23 cellular contexts compared by ENCODE assay signal in genomic region chr17:66172706-66173223, GRCh38. TPM values are rescaled to one million over a fixed set of nuclear protein-coding genes. Genes with fewer than 3 reads are reported as not detected.
"Had no signal": no experiment of that assay in that cellular context is flagged by ENCODE, and none has a peak within 500 bp of the region (broad histone marks: within the 10 kb centered on the region; RNA-seq: fewer than 3 reads in every experiment).

No MANE protein-coding gene starts in this region.

- ATAC-seq: activated T-cell treated with anti-CD3 and anti-CD28 coated beads, Interleukin-2, amount 50 U/mL, for 72 hours; left colon; right lobe of liver had no signal

- H3K4me3 ChIP-seq: ascending aorta, colonic mucosa, prostate gland, right lobe of liver, stomach had no signal

- H3K4me1 ChIP-seq: ascending aorta, colonic mucosa, prostate gland, right lobe of liver, stomach had no signal

- DNase-seq: activated CD4-positive, alpha-beta T cell treated with anti-CD3 and anti-CD28 coated beads for 1 hour; activated CD8-positive, alpha-beta memory T cell treated with anti-CD3 and anti-CD28 coated beads for 24 hours; activated CD8-positive, alpha-beta memory T cell treated with anti-CD3 and anti-CD28 coated beads, Interleukin-2, amount 50 U/mL, for 48 hours; activated effector memory CD4-positive, alpha-beta T cell treated with anti-CD3 and anti-CD28 coated beads, Interleukin-2, amount 50 U/mL, for 16 hours; activated T-cell treated with anti-CD3 and anti-CD28 coated beads, Interleukin-2, amount 50 U/mL, for 72 hours; colonic mucosa; endodermal cell; foreskin fibroblast; left colon; right lobe of liver; small intestine; stimulated activated CD4-positive, alpha-beta T cell treated with anti-CD3 and anti-CD28 coated beads, Interleukin-15, amount 100 ng/mL, for 24 hours; stimulated activated CD4-positive, alpha-beta T cell treated with anti-CD3 and anti-CD28 coated beads, Interleukin-2, amount 100 ng/mL, for 48 hours; stomach; WERI-Rb-1 had no signal

- FAIRE-seq: small intestine had no signal

- H3K36me3 ChIP-seq: colonic mucosa, prostate gland, right lobe of liver, WERI-Rb-1 had no signal

- H3K27ac ChIP-seq: ascending aorta, colonic mucosa, epithelial cell of prostate, prostate gland, right lobe of liver, stomach, WERI-Rb-1 had no signal

- H3K27me3 ChIP-seq: ascending aorta, colonic mucosa, right lobe of liver, stomach had no signal

- H3K9me3 ChIP-seq: ascending aorta, colonic mucosa, prostate gland, right lobe of liver, stomach had no signal

RNA-seq across cellular contexts. Expression of gene APOH, which starts 56.5 kb away (rescaled TPM):
- total RNA-seq: activated T-cell treated with anti-CD3 and anti-CD28 coated beads, Interleukin-2, amount 50 U/mL, for 72 hours; endodermal cell; glomerular endothelial cell; mononuclear cell; neural crest cell; osteoblast; prostate gland; temporal lobe had no signal
